ENCODE assay signal across 21 cellular contexts in genomic region chr1:217472915-217473314, GRCh38.
A peak's percentile ranks its signal among the peaks of the same experiment; 100 is the strongest.
DNase-seq lines count a peak whose midpoint lies in the region; ATAC-seq, FAIRE-seq and TF ChIP-seq lines count a peak whose summit lies in the region.
"Had no signal": no experiment of that assay in that cellular context is flagged by ENCODE, and none has a peak within 500 bp of the region (broad histone marks: within the 10 kb centered on the region; RNA-seq: fewer than 3 reads in every experiment).

No MANE protein-coding gene starts in this region.

- in situ Hi-C loops in K562 (cut with MboI), result no loop called here

- H3K4me3 ChIP-seq in K562, result no peak overlapping the region
- H3K4me3 ChIP-seq in keratinocyte (ENCODE audit: control insufficient read depth in 2 of 3, extremely low read depth in 1 of 3, insufficient read depth in 2 of 3, low read depth in 1 of 3, low read length in 3 of 3), result no peak overlapping the region
- H3K4me3 ChIP-seq: HAP-1 had no signal

- no peak for TF ChIP-seq EP300 in K562 (IDR thresholded peaks at IDR 0.05; ENCODE audit: low read length)

- DNase-seq in ELR (ENCODE audit: low read depth) (peak; percentile 30), HT1080 (ENCODE audit: low read depth) (peak; percentile 28), K562 (ENCODE audit: extremely low read depth in 1 of 4, low spot score in 3 of 4) (no peak), keratinocyte (ENCODE audit: low read depth, low spot score) (no peak), T-helper 2 cell (no peak), COLO668 (lab: John Stamatoyannopoulos, UW; ENCODE audit: unreplicated experiment) (no peak)
- DNase-seq: CD8-positive, alpha-beta memory T cell; GF-D8; NCI-H1105; NCI-H2029 treated with DMSO at 0.1 percent for 48 hours; NCI-H226; NCI-H524; RPMI8226; SHP77 had no signal

- H3K9me1 ChIP-seq in K562 (ENCODE audit: control insufficient read depth, insufficient read depth, low read length) (no peaks in the 10 kb centered on the region), keratinocyte (ENCODE audit: control insufficient read depth, extremely low read depth, insufficient read depth, low read length) (no peaks in the 10 kb centered on the region)

- no peak overlapping the region for H3K27ac ChIP-seq in K562 (ENCODE audit: extremely low read depth, low read depth, low read length)
- no peak overlapping the region for H3K27ac ChIP-seq in keratinocyte (ENCODE audit: control insufficient read depth, insufficient read depth, low read length)
- H3K27ac ChIP-seq: C4-2B, KMS-11 had no signal

- no peak for TF ChIP-seq RAD21 in K562 (CRISPR knock-in tag; conservative IDR thresholded peaks at IDR 0.05 in 1 of 2, IDR thresholded peaks at IDR 0.05 in 1 of 2)

- H3K9ac ChIP-seq in K562 (ENCODE audit: insufficient read depth in 1 of 2, low read depth in 2 of 2, low read length in 2 of 2) (no peak overlapping the region), keratinocyte (ENCODE audit: control insufficient read depth, extremely low read depth, insufficient read depth, low read length) (no peak overlapping the region)
- H3K9ac ChIP-seq: KMS-11 had no signal

- CTCF ChIA-PET in K562 (lab: Yijun Ruan, JAX; ENCODE audit: low intra/inter-chr PET ratio), result no interaction called here

- TF ChIP-seq CTCF in K562 (IDR thresholded peaks at IDR 0.05 in 2 of 3, conservative IDR thresholded peaks at IDR 0.05 in 1 of 3; ENCODE audit: insufficient read depth in 2 of 3, low read depth in 1 of 3, low read length in 3 of 3) (no peak), keratinocyte (optimal IDR thresholded peaks at IDR 0.05 in 1 of 3, IDR thresholded peaks at IDR 0.05 in 1 of 3, conservative IDR thresholded peaks at IDR 0.05 in 1 of 3; ENCODE audit: extremely low read depth in 1 of 3, insufficient read depth in 2 of 3, low read length in 3 of 3) (no peak)

- dilution Hi-C loops in keratinocyte (cut with MboI; ENCODE audit: extremely low pct_ligation_motif_present, low sequenced_read_pairs), result no loop called here

- FAIRE-seq in K562 (lab: Jason Lieb, UNC) (no peak), keratinocyte (lab: Jason Lieb, UNC) (peak; percentile 29)
- FAIRE-seq: A204.1, GM19239, HepG2 had no signal

- POLR2A ChIA-PET in K562 (lab: Yijun Ruan, JAX), result no interaction called here

- H4K20me1 ChIP-seq in K562 (replicated peaks; ENCODE audit: control insufficient read depth, insufficient read depth, low read length), result no peaks in the 10 kb centered on the region
- H4K20me1 ChIP-seq in keratinocyte (ENCODE audit: control insufficient read depth, extremely low read depth, insufficient read depth, low read length), result no peaks in the 10 kb centered on the region

- intact Hi-C loops in K562 (cut with micrococcal nuclease), result no loop called here

- H3K9me3 ChIP-seq in K562 (replicated peaks; ENCODE audit: control insufficient read depth, insufficient read depth, low read depth, low read length) (peaks cover 2% of the 10 kb centered on the region; the same call in 1 of the 2 replicates), keratinocyte (ENCODE audit: control insufficient read depth, low read depth, low read length) (no peaks in the 10 kb centered on the region)
- H3K9me3 ChIP-seq: HAP-1 had no signal

- BruUV-seq in K562 (replicated peaks; lab: Mats Ljungman, UMichigan), result no TSS peak

- no peaks in the 10 kb centered on the region for H3K4me1 ChIP-seq in K562 (replicated peaks in 1 of 2; ENCODE audit: control insufficient read depth in 2 of 2, insufficient read depth in 2 of 2, low read length in 2 of 2)
- H3K4me1 ChIP-seq in keratinocyte (ENCODE audit: control insufficient read depth, extremely low read depth, insufficient read depth, low read length), result peaks cover 3% of the 10 kb centered on the region
- H3K4me1 ChIP-seq: HAP-1 had no signal

- H3K4me2 ChIP-seq in K562 (ENCODE audit: insufficient read depth, low read length) (no peak overlapping the region), keratinocyte (ENCODE audit: control insufficient read depth, extremely low read depth, insufficient read depth, low read depth, low read length) (no peak overlapping the region)
- H3K4me2 ChIP-seq: KMS-11 had no signal

- no peaks in the 10 kb centered on the region for H3K27me3 ChIP-seq in K562 (ENCODE audit: control insufficient read depth in 2 of 2, insufficient read depth in 2 of 2, low read length in 2 of 2)
- H3K27me3 ChIP-seq in keratinocyte (ENCODE audit: control insufficient read depth, extremely low read depth, insufficient read depth, low read length), result no peaks in the 10 kb centered on the region

- H3K36me3 ChIP-seq in K562 (ENCODE audit: control insufficient read depth, insufficient read depth, low read length), result no peaks in the 10 kb centered on the region
- no peaks in the 10 kb centered on the region for H3K36me3 ChIP-seq in keratinocyte (ENCODE audit: control insufficient read depth in 2 of 2, extremely low read depth in 1 of 2, insufficient read depth in 2 of 2, low read length in 2 of 2)
- H3K36me3 ChIP-seq: HAP-1 had no signal

- no peaks in the 10 kb centered on the region for H3K79me2 ChIP-seq in K562 (ENCODE audit: control insufficient read depth, insufficient read depth, low read length)
- H3K79me2 ChIP-seq in keratinocyte (ENCODE audit: control insufficient read depth, insufficient read depth, low read length), result no peaks in the 10 kb centered on the region

- ATAC-seq in K562, result no peak
- ATAC-seq in GM21786 (IDR thresholded peaks at IDR 0.05; ENCODE audit: unreplicated experiment), result no peak
- ATAC-seq: HepG2 had no signal

- H2AFZ ChIP-seq in K562 (ENCODE audit: low read depth, low read length) (no peak overlapping the region), keratinocyte (ENCODE audit: control insufficient read depth, low read length) (no peak overlapping the region)

- WGBS in K562 (ENCODE audit: insufficient coverage, low coverage, missing lambda C conversion rate), result 0% methylated on average over 1 of the region's 1 CpG

- no peak for TF ChIP-seq POLR2A in K562 (conservative IDR thresholded peaks at IDR 0.05)

TF ChIP-seq in K562, 482 proteins besides CTCF, POLR2A, EP300 and RAD21:
- TF ChIP-seq ZNF766 (CRISPR knock-in tag; conservative IDR thresholded peaks at IDR 0.05) (no peak), PCBP2 (IDR thresholded peaks at IDR 0.05; ENCODE audit: low read depth, low read length, poor library complexity, severe bottlenecking) (no peak), EWSR1 (IDR thresholded peaks at IDR 0.05; ENCODE audit: borderline replicate concordance, low read depth, partially characterized antibody) (no peak), ZNF512 (tag; IDR thresholded peaks at IDR 0.05) (no peak), U2AF2 (optimal IDR thresholded peaks at IDR 0.05; ENCODE audit: low read depth, low read length) (no peak), TCF3 (CRISPR knock-in tag; IDR thresholded peaks at IDR 0.05) (peak; percentile 66), JUN (IDR thresholded peaks at IDR 0.05; ENCODE audit: borderline replicate concordance, low read depth, low read length) (no peak), JUN (CRISPR knock-in tag; IDR thresholded peaks at IDR 0.05; ENCODE audit: borderline replicate concordance) (no peak)

Comparison
In these comparisons a context has a peak if more than half of its experiments do, and no peak if none do; other contexts are left out.
1. DNase-seq: peak in ELR (single experiment) and HT1080 (single experiment); none in K562 (0 of 4), keratinocyte (single experiment), T-helper 2 cell (0 of 5) and COLO668 (single experiment).